ENCODE assay signal across 9 cellular contexts in genomic region chr18:989423-989822, GRCh38.
"Had no signal": no experiment of that assay in that cellular context is flagged by ENCODE, and none has a peak within 500 bp of the region (broad histone marks: within the 10 kb centered on the region; RNA-seq: fewer than 3 reads in every experiment).

No MANE protein-coding gene starts in this region.

- FAIRE-seq: H1, H54, HTR-8/SVneo had no signal

- DNase-seq: H9, HCEC 1CT, IMR-90, KBM-7 had no signal

- H3K9ac ChIP-seq: KMS-11 had no signal

- H2AFZ ChIP-seq: GM23338 had no signal

- H3K4me2 ChIP-seq: GM23338, KMS-11 had no signal

- ATAC-seq: GM23338 had no signal

- H3K4me3 ChIP-seq: GM23338 had no signal

- H3K27ac ChIP-seq: KMS-11 had no signal
